Comparison of ENCODE assay signal across 15 cellular contexts in genomic region chr18:48688961-48689360, GRCh38.
"Had no signal": no experiment of that assay in that cellular context is flagged by ENCODE, and none has a peak within 500 bp of the region (broad histone marks: within the 10 kb centered on the region; RNA-seq: fewer than 3 reads in every experiment).

No MANE protein-coding gene starts in this region.

- H3K27ac ChIP-seq: gastrocnemius medialis, parathyroid adenoma, right atrium auricular region had no signal

- H3K27me3 ChIP-seq: gastrocnemius medialis, right atrium auricular region had no signal

- H3K9me3 ChIP-seq: gastrocnemius medialis, right atrium auricular region had no signal

- H3K4me1 ChIP-seq: parathyroid adenoma had no signal

- H3K4me3 ChIP-seq: gastrocnemius medialis, right atrium auricular region, smooth muscle cell had no signal

- DNase-seq: cortex of kidney; effector memory CD4-positive, alpha-beta T cell; gastrocnemius medialis; glutamatergic neuron; islet precursor cell; left colon; naive thymus-derived CD4-positive, alpha-beta T cell; nephron progenitor cell; stimulated activated CD4-positive, alpha-beta T cell treated with anti-CD3 and anti-CD28 coated beads, Interleukin-4, amount 100 ng/mL, for 1 hour; trophoblast cell had no signal

- ATAC-seq: esophagus mucosa; gastrocnemius medialis; left colon; naive thymus-derived CD4-positive, alpha-beta T cell; stimulated activated memory B cell treated with anti-CD40 and anti-IgM and Interleukin-4, amounts not matched to agents 10 μg/mL and 1 μg/mL and 100 μg/mL, for 72 hours had no signal
